25 cellular contexts compared by ENCODE assay signal in the genomic region with DNA sequence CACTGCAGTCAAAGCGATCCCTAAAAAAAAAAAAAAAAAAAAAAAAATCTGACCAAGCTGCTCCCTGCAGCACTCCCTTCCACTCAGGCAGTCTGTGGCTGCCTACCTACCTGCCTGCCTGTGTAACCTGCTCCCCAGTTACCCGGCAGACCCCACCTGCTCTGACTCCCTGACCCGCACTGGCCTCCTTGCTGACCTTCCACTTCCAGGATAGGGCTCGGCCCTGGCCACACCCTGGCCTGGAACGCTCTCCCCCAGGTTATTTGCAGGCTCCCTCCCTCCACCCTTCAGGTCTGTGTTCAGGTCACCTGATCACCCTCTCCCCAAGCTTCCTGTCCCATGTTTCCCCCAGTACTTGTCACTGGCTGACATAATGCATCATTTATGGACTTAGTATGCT. TPM values are rescaled to one million over a fixed set of nuclear protein-coding genes. Genes with fewer than 3 reads are reported as not detected.
DNase-seq lines count a peak whose midpoint lies in the region; ATAC-seq and TF ChIP-seq lines count a peak whose summit lies in the region.
"Had no signal": no experiment of that assay in that cellular context is flagged by ENCODE, and none has a peak within 500 bp of the region (broad histone marks: within the 10 kb centered on the region; RNA-seq: fewer than 3 reads in every experiment).

No MANE protein-coding gene starts in this region.

- H3K27me3 ChIP-seq in stomach, result no peaks in the 10 kb centered on the region
- H3K27me3 ChIP-seq: brain microvascular endothelial cell, esophagus muscularis mucosa, right lobe of liver, uterus had no signal

- no peaks in the 10 kb centered on the region for H3K27me3 Mint-ChIP-seq in activated naive CD4-positive, alpha-beta T cell treated with anti-CD3 and anti-CD28 coated beads for 36 hours (ENCODE audit: low read depth)
- H3K27me3 Mint-ChIP-seq in T-helper 17 cell, result no peaks in the 10 kb centered on the region

- no peak for TF ChIP-seq POLR2A in stomach (IDR thresholded peaks at IDR 0.05)

- H3K36me3 ChIP-seq in stomach, result peaks cover 4 to 84% (median 68%) of the 10 kb centered on the region in 4 donors
- H3K36me3 ChIP-seq: uterus had no signal

- no peak for TF ChIP-seq CTCF in stomach (IDR thresholded peaks at IDR 0.05)

- DNase-seq in activated naive CD4-positive, alpha-beta T cell treated with anti-CD3 and anti-CD28 coated beads for 36 hours, result no peak
- DNase-seq in activated naive CD4-positive, alpha-beta T cell treated with anti-CD3 and anti-CD28 coated beads, Interleukin-2, amount 50 U/mL, for 16 hours, result no peak
- no peak for DNase-seq in T-helper 17 cell
- no peak for DNase-seq in left colon
- DNase-seq in stomach, result peak; percentile 35
- DNase-seq in stimulated activated CD4-positive, alpha-beta T cell treated with anti-CD3 and anti-CD28 coated beads, Interleukin-1b, Interleukin-23, amount 100 ng/mL, for 48 hours, result no peak
- DNase-seq in GM03348 (ENCODE audit: low spot score), result no peak
- DNase-seq in hippocampal formation (lab: John Stamatoyannopoulos, UW), result no peak
- DNase-seq: activated CD4-positive, alpha-beta T cell treated with anti-CD3 and anti-CD28 coated beads for 4 hours; brain microvascular endothelial cell; effector memory CD4-positive, alpha-beta T cell; foreskin melanocyte; left ventricle myocardium inferior; NCI-H1092; NCI-H1930; NCI-H226; NCI-H774; nephron progenitor cell; RPMI8226; stimulated activated CD8-positive, alpha-beta memory T cell treated with anti-CD3 and anti-CD28 coated beads, Interleukin-4, amount 100 ng/mL, for 48 hours; uterus had no signal

- H3K9me3 ChIP-seq in T-helper 17 cell (ENCODE audit: control insufficient read depth, low read length, poor library complexity, severe bottlenecking) (no peaks in the 10 kb centered on the region), stomach (no peaks in the 10 kb centered on the region)
- H3K9me3 ChIP-seq: esophagus muscularis mucosa, HAP-1, left ventricle myocardium inferior, right lobe of liver, uterus had no signal

- TF ChIP-seq EP300 in stomach (IDR thresholded peaks at IDR 0.05), result no peak

- H3K36me3 Mint-ChIP-seq in activated naive CD4-positive, alpha-beta T cell treated with anti-CD3 and anti-CD28 coated beads for 36 hours (ENCODE audit: low read depth), result peaks cover 15% of the 10 kb centered on the region
- peaks cover 5% of the 10 kb centered on the region for H3K36me3 Mint-ChIP-seq in T-helper 17 cell (ENCODE audit: low read depth)

- H3K27ac Mint-ChIP-seq in activated naive CD4-positive, alpha-beta T cell treated with anti-CD3 and anti-CD28 coated beads for 36 hours, result peak overlapping the region; percentile 41
- peak overlapping the region; percentile 73 for H3K27ac Mint-ChIP-seq in T-helper 17 cell
- H3K27ac Mint-ChIP-seq: nephron progenitor cell had no signal

- intact Hi-C loops in activated naive CD4-positive, alpha-beta T cell treated with anti-CD3 and anti-CD28 coated beads for 36 hours (cut with micrococcal nuclease), result no loop called here
- intact Hi-C loops in left colon (cut with DNase I, micrococcal nuclease), result no loop called here
- intact Hi-C loops in stomach (cut with DNase I; ENCODE audit: low total_unique reads), result no loop called here

- H3K4me3 ChIP-seq in stomach, result no peak overlapping the region
- H3K4me3 ChIP-seq: esophagus muscularis mucosa, HAP-1, left ventricle myocardium inferior, right lobe of liver, SK-N-MC, uterus had no signal

- WGBS in stomach, 5 donors, result 65 to 86% (median 71%) methylated on average over 5 of the region's 5 CpGs

- no peak overlapping the region for H3K4me3 Mint-ChIP-seq in activated naive CD4-positive, alpha-beta T cell treated with anti-CD3 and anti-CD28 coated beads for 36 hours
- H3K4me3 Mint-ChIP-seq in T-helper 17 cell, result no peak overlapping the region
- H3K4me3 Mint-ChIP-seq: nephron progenitor cell had no signal

- peaks cover 0 to 39% (median 16%) of the 10 kb centered on the region in 4 donors for H3K4me1 ChIP-seq in stomach
- H3K4me1 ChIP-seq: esophagus muscularis mucosa, HAP-1, left ventricle myocardium inferior, uterus had no signal

- H3K9me3 Mint-ChIP-seq in activated naive CD4-positive, alpha-beta T cell treated with anti-CD3 and anti-CD28 coated beads for 36 hours, result no peaks in the 10 kb centered on the region
- H3K9me3 Mint-ChIP-seq: nephron progenitor cell had no signal

- CTCF ChIA-PET in activated naive CD4-positive, alpha-beta T cell treated with anti-CD3 and anti-CD28 coated beads for 36 hours (lab: Charles Lee), result no interaction called here

- ATAC-seq in T-helper 17 cell (no peak), left colon (peak; percentile 43)

- peaks cover 12% of the 10 kb centered on the region for H3K4me1 Mint-ChIP-seq in activated naive CD4-positive, alpha-beta T cell treated with anti-CD3 and anti-CD28 coated beads for 36 hours (ENCODE audit: low read depth)
- peaks cover 16% of the 10 kb centered on the region for H3K4me1 Mint-ChIP-seq in T-helper 17 cell

- no peak overlapping the region for H3K27ac ChIP-seq in stomach
- H3K27ac ChIP-seq: brain microvascular endothelial cell, esophagus muscularis mucosa, left ventricle myocardium inferior, SK-N-MC, uterus had no signal

RNA-seq across cellular contexts. Expression of a gene that starts 43.6 kb away (rescaled TPM):
- total RNA-seq in activated naive CD4-positive, alpha-beta T cell treated with anti-CD3 and anti-CD28 coated beads for 36 hours, result 10 to 100 TPM; 26.7 to 27.9 TPM
- total RNA-seq in T-helper 17 cell (10 to 100 TPM; 30.6 to 34.4 TPM), left colon (1 to 10 TPM; 1.9 to 5.9 TPM), stomach (10 to 100 TPM in 4 of 5 donors, 1 to 10 TPM in 1; 9.3 to 43.0 (median 12.3) TPM)
- 1 to 10 TPM; 2.7 to 8.3 (median 6.4) TPM for polyA plus RNA-seq in stomach
